18 cellular contexts compared by ENCODE assay signal in genomic region chr7:108585843-108586242, GRCh38. TPM values are rescaled to one million over a fixed set of nuclear protein-coding genes. Genes with fewer than 3 reads are reported as not detected.
A peak's percentile ranks its signal among the peaks of the same experiment; 100 is the strongest.
DNase-seq lines count a peak whose midpoint lies in the region; ATAC-seq and TF ChIP-seq lines count a peak whose summit lies in the region.
"Had no signal": no experiment of that assay in that cellular context is flagged by ENCODE, and none has a peak within 500 bp of the region (broad histone marks: within the 10 kb centered on the region; RNA-seq: fewer than 3 reads in every experiment).

No MANE protein-coding gene starts in this region.

- TF ChIP-seq CTCF in right atrium auricular region (IDR thresholded peaks at IDR 0.05) = no peak
- no peak for TF ChIP-seq CTCF in heart right ventricle (IDR thresholded peaks at IDR 0.05)
- no peak for TF ChIP-seq CTCF in tibial nerve (IDR thresholded peaks at IDR 0.05)

- no peak for TF ChIP-seq POLR2A in tibial nerve (IDR thresholded peaks at IDR 0.05)

- 27 to 40% methylated on average over 2 of the region's 2 CpGs for whole genome bisulfite sequencing in heart right ventricle, 2 donors
- 85 to 86% methylated on average over 2 of the region's 2 CpGs for WGBS in tibial nerve, 2 donors

- H3K36me3 ChIP-seq in right atrium auricular region (no peaks in the 10 kb centered on the region), heart right ventricle (no peaks in the 10 kb centered on the region), tibial nerve (no peaks in the 10 kb centered on the region)
- H3K36me3 ChIP-seq: BLaER1 treated with 17β-estradiol and CSF1 and Interleukin-3, amounts not matched to agents 10 nM and 100 nM had no signal

- H3K27ac ChIP-seq in right atrium auricular region = no peak overlapping the region
- no peak overlapping the region for H3K27ac ChIP-seq in heart right ventricle
- H3K27ac ChIP-seq in tibial nerve = no peak overlapping the region
- H3K27ac ChIP-seq: BLaER1 treated with 17β-estradiol and CSF1 and Interleukin-3, amounts not matched to agents 10 nM and 100 nM had no signal

- H3K4me3 ChIP-seq in right atrium auricular region = no peak overlapping the region
- H3K4me3 ChIP-seq in heart right ventricle = peak overlapping the region in 1 of 10 donors; percentile 15
- no peak overlapping the region for H3K4me3 ChIP-seq in tibial nerve
- H3K4me3 ChIP-seq: BLaER1 treated with 17β-estradiol and CSF1 and Interleukin-3, amounts not matched to agents 10 nM and 100 nM; GM12878 had no signal

- H3K27me3 ChIP-seq in right atrium auricular region = no peaks in the 10 kb centered on the region
- no peaks in the 10 kb centered on the region for H3K27me3 ChIP-seq in heart right ventricle
- H3K27me3 ChIP-seq in tibial nerve = peaks cover 0 to 2% of the 10 kb centered on the region in 2 donors
- H3K27me3 ChIP-seq: BLaER1 treated with 17β-estradiol and CSF1 and Interleukin-3, amounts not matched to agents 10 nM and 100 nM had no signal

- H3K4me1 ChIP-seq in right atrium auricular region (no peaks in the 10 kb centered on the region), heart right ventricle (no peaks in the 10 kb centered on the region), tibial nerve (no peaks in the 10 kb centered on the region)

- ATAC-seq in Right ventricle myocardium superior (ENCODE audit: poor library complexity) = peak; percentile 82
- ATAC-seq in heart right ventricle = peak in 6 of 8 donors; percentile 71 to 90 (median 82)
- ATAC-seq: GM12878, HepG2 had no signal

- intact Hi-C loops in Right ventricle myocardium superior (cut with DNase I) (no loop called here), heart right ventricle (cut with DNase I) (no loop called here)

- no peaks in the 10 kb centered on the region for H3K9me3 ChIP-seq in right atrium auricular region
- no peaks in the 10 kb centered on the region for H3K9me3 ChIP-seq in heart right ventricle
- no peaks in the 10 kb centered on the region for H3K9me3 ChIP-seq in tibial nerve

- no peak for TF ChIP-seq EP300 in tibial nerve (IDR thresholded peaks at IDR 0.05)

- no peak for DNase-seq in Right ventricle myocardium superior
- no peak for DNase-seq in right atrium auricular region (ENCODE audit: low spot score)
- DNase-seq in heart right ventricle = peak in 1 of 2 donors; percentile 9
- peak; percentile 22 for DNase-seq in myocyte (ENCODE audit: low read depth)
- DNase-seq in C1 segment of cervical spinal cord (lab: John Stamatoyannopoulos, UW) = no peak
- DNase-seq in tibial nerve (ENCODE audit: low spot score in 2 of 2) = no peak
- DNase-seq: CD4-positive, CD25-positive, alpha-beta regulatory T cell; CD8-positive, alpha-beta memory T cell; COR-L47; DMS 273 treated with DMSO at 0.1 percent for 48 hours; DMS53; DND-41; EL; GOT3; H7 had no signal

RNA-seq across cellular contexts. Expression of gene DNAJB9, which starts 16.2 kb away (rescaled TPM):
- total RNA-seq in Right ventricle myocardium superior = 31.3 TPM
- 10 to 100 TPM; 60.2 to 100.0 TPM for total RNA-seq in right atrium auricular region
- total RNA-seq in heart right ventricle = 10 to 100 TPM; 33.9 to 57.1 (median 45.4) TPM
- polyA plus RNA-seq in heart right ventricle = 10 to 100 TPM; 10.1 to 59.1 TPM
- total RNA-seq in myocyte = 85.2 and 90.5 TPM in 2 replicates
- 52.9 TPM for polyA plus RNA-seq in myocyte (2012)
- total RNA-seq in tibial nerve = 10 to 100 TPM; 14.7 to 20.4 (median 16.9) TPM

RNA-seq across cellular contexts. Expression of gene THAP5, which starts 16.3 kb away (rescaled TPM):
- total RNA-seq in Right ventricle myocardium superior = 21.1 TPM
- total RNA-seq in right atrium auricular region = 10 to 100 TPM; 23.3 to 28.9 TPM
- total RNA-seq in heart right ventricle = 10 to 100 TPM; 24.2 to 32.9 (median 28.9) TPM
- polyA plus RNA-seq in heart right ventricle = 1 to 10 TPM; 7.2 to 8.9 TPM
- 49.5 and 59.0 TPM in 2 replicates for total RNA-seq in myocyte
- polyA plus RNA-seq in myocyte (2012) = 13.4 TPM
- 10 to 100 TPM; 20.3 to 33.0 (median 25.4) TPM for total RNA-seq in tibial nerve

RNA-seq across cellular contexts. Expression of gene PNPLA8, which starts 59.9 kb away (rescaled TPM):
- total RNA-seq in Right ventricle myocardium superior (29.0 TPM), right atrium auricular region (10 to 100 TPM; 25.9 to 33.1 TPM), heart right ventricle (10 to 100 TPM; 26.9 to 39.9 (median 36.1) TPM), myocyte (50.1 and 58.5 TPM in 2 replicates), tibial nerve (10 to 100 TPM; 28.0 to 49.2 (median 37.8) TPM)
- 10 to 100 TPM; 13.2 to 29.1 TPM for polyA plus RNA-seq in heart right ventricle
- 14.8 TPM for polyA plus RNA-seq in myocyte (2012)
